Comparison of ENCODE assay signal across 9 cellular contexts in the genomic region with DNA sequence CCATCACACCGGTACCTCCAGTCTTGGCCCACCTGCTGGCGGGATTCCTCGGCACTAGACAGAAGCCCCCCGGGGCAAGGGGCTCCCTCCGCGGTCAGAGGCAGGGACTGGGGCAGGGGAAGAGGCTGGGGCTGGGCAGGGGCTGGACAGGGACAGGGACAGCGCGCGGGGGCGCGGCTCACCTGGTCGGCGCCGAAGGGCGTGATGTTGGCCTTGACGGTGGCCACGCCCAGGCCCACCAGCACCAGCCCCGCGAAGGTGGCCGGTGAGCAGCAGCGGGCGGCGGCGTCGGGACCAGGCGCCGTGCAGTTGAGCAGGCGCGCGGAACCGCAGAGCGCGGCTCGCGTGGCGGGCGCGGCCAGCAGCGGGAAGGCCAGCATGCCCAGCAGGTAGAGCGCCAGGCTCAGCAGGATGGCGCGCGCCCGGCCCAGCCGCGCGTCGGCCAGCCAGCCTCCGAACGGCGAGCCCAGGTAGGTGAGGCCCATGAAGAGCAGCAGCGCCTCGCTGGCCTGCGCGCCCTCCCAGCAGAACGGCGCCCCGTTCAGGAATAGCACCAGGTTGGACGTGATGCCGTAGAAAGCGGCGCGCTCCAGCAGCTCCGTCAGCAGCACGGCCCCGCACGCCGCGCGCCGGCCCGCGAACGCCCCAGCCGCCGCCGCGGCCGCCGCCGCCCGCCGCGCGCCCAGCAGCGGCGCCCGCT. TPM values are rescaled to one million over a fixed set of nuclear protein-coding genes. Genes with fewer than 3 reads are reported as not detected.
DNase-seq lines count a peak whose midpoint lies in the region; ATAC-seq and TF ChIP-seq lines count a peak whose summit lies in the region.
"Had no signal": no experiment of that assay in that cellular context is flagged by ENCODE, and none has a peak within 500 bp of the region (broad histone marks: within the 10 kb centered on the region; RNA-seq: fewer than 3 reads in every experiment).

No MANE protein-coding gene starts in this region.

- H3K36me3 ChIP-seq in cardiac muscle cell: no peaks in the 10 kb centered on the region

- no peaks in the 10 kb centered on the region for H3K9me3 ChIP-seq in cardiac muscle cell (ENCODE audit: low read depth)

- peak; percentile 17 for ATAC-seq in GM21723 (IDR thresholded peaks at IDR 0.05; ENCODE audit: unreplicated experiment)
- peak; percentile 35 to 66 for ATAC-seq in activated T-cell treated with anti-CD3 and anti-CD28 coated beads, Interleukin-2, amount 50 U/mL, for 4 hours

- TF ChIP-seq CTCF in cardiac muscle cell (IDR thresholded peaks at IDR 0.05; ENCODE audit: low read depth, low read length) (no peak), retinal pigment epithelial cell (conservative IDR thresholded peaks at IDR 0.05; ENCODE audit: low read depth, low read length) (no peak)

- H3K4me3 ChIP-seq in cardiac muscle cell (peak overlapping the region; percentile 84), retinal pigment epithelial cell (ENCODE audit: low read length) (peak overlapping the region; percentile 83)

- peak overlapping the region; percentile 83 for H3K4me3 Mint-ChIP-seq in activated T-cell treated with anti-CD3 and anti-CD28 coated beads, Interleukin-2, amount 50 U/mL, for 4 hours

- no peaks in the 10 kb centered on the region for H3K27me3 ChIP-seq in cardiac muscle cell

- H3K27ac ChIP-seq in cardiac muscle cell: peak overlapping the region; percentile 74

- H3K9me3 Mint-ChIP-seq in activated T-cell treated with anti-CD3 and anti-CD28 coated beads, Interleukin-2, amount 50 U/mL, for 4 hours: no peaks in the 10 kb centered on the region

- DNase-seq in DMS53 (lab: John Stamatoyannopoulos, UW) (peak; percentile 86), DMS53 treated with DMSO at 0.1 percent for 48 hours (lab: John Stamatoyannopoulos, UW; ENCODE audit: unreplicated experiment) (no peak), HuH-7.5 (ENCODE audit: low spot score) (peak; percentile 36), cardiac muscle cell (ENCODE audit: low read depth in 1 of 2, low spot score in 1 of 2) (peak in 1 of 2 donors; percentile 54), retinal pigment epithelial cell (ENCODE audit: low read depth) (no peak), DMS153 treated with DMSO at 0.1 percent for 48 hours (lab: John Stamatoyannopoulos, UW; ENCODE audit: unreplicated experiment) (no peak)
- peak; percentile 10 for DNase-seq in activated T-cell treated with anti-CD3 and anti-CD28 coated beads, Interleukin-2, amount 50 U/mL, for 4 hours

- H3K4me1 Mint-ChIP-seq in activated T-cell treated with anti-CD3 and anti-CD28 coated beads, Interleukin-2, amount 50 U/mL, for 4 hours (ENCODE audit: low read depth): peaks cover 32% of the 10 kb centered on the region

- H3K36me3 Mint-ChIP-seq in activated T-cell treated with anti-CD3 and anti-CD28 coated beads, Interleukin-2, amount 50 U/mL, for 4 hours (ENCODE audit: insufficient read depth): peaks cover 10% of the 10 kb centered on the region

- no peaks in the 10 kb centered on the region for H3K27me3 Mint-ChIP-seq in activated T-cell treated with anti-CD3 and anti-CD28 coated beads, Interleukin-2, amount 50 U/mL, for 4 hours (ENCODE audit: low read depth)

- peaks cover 8% of the 10 kb centered on the region for H3K4me1 ChIP-seq in cardiac muscle cell (ENCODE audit: low read depth)

RNA-seq across cellular contexts. Expression of gene SLC15A4, which starts 0.4 kb away (rescaled TPM):
- total RNA-seq in activated T-cell treated with anti-CD3 and anti-CD28 coated beads, Interleukin-2, amount 50 U/mL, for 4 hours: 10 to 100 TPM; 15.8 to 19.8 (median 18.6) TPM
- total RNA-seq in cardiac muscle cell: 29.4 and 39.4 TPM in 2 replicates
- polyA plus RNA-seq in cardiac muscle cell: 18.3 and 27.2 TPM in 2 replicates

RNA-seq across cellular contexts. Expression of gene GLT1D1, which starts 29.9 kb away (rescaled TPM):
- under 1 TPM; 0.08 to 0.18 (median 0.15) TPM for total RNA-seq in activated T-cell treated with anti-CD3 and anti-CD28 coated beads, Interleukin-2, amount 50 U/mL, for 4 hours
- 1.4 and 2.7 TPM in 2 replicates for total RNA-seq in cardiac muscle cell
- polyA plus RNA-seq in cardiac muscle cell: 0.83 and 4.1 TPM in 2 replicates
- total RNA-seq: glomerular endothelial cell had no signal

Comparison
In these comparisons a context has a peak if more than half of its experiments do, and no peak if none do; other contexts are left out.
1. DNase-seq: peak in DMS53 (single experiment), HuH-7.5 (single experiment) and activated T-cell treated with anti-CD3 and anti-CD28 coated beads, Interleukin-2, amount 50 U/mL, for 4 hours (single experiment); none in DMS53 treated with DMSO at 0.1 percent for 48 hours (single experiment), retinal pigment epithelial cell (single experiment) and DMS153 treated with DMSO at 0.1 percent for 48 hours (single experiment).